In genomic region chr15:79089331-79089889, GRCh38 we compare ENCODE assay signal across 15 cellular contexts. TPM values are rescaled to one million over a fixed set of nuclear protein-coding genes. Genes with fewer than 3 reads are reported as not detected.
DNase-seq lines count a peak whose midpoint lies in the region; ATAC-seq, FAIRE-seq and TF ChIP-seq lines count a peak whose summit lies in the region.
"Had no signal": no experiment of that assay in that cellular context is flagged by ENCODE, and none has a peak within 500 bp of the region (broad histone marks: within the 10 kb centered on the region; RNA-seq: fewer than 3 reads in every experiment).

No MANE protein-coding gene starts in this region.

- H3K27ac ChIP-seq in H9 (ENCODE audit: insufficient read length, low read depth, low read length): no peak overlapping the region
- H3K27ac ChIP-seq in endothelial cell of umbilical vein (ENCODE audit: insufficient read depth, low read depth, low read length): no peak overlapping the region
- no peak overlapping the region for H3K27ac ChIP-seq in neuronal stem cell (replicated peaks; ENCODE audit: low read length)

- WGBS in H9 (ENCODE audit: extremely low coverage, insufficient read length, low lambda C conversion rate): no CpG with 5 or more reads among the region's 47 CpGs
- WGBS in neuronal stem cell (ENCODE audit: extremely low coverage in 2 of 2, insufficient read length in 2 of 2, insufficient replicate concordance in 1 of 2), 2 donors: no CpG with 5 or more reads among the region's 47 CpGs

- H3K79me1 ChIP-seq in H9 (ENCODE audit: insufficient read depth, low read depth, low read length, poor library complexity, severe bottlenecking) (no peaks in the 10 kb centered on the region), neuronal stem cell (ENCODE audit: low read depth, low read length) (no peaks in the 10 kb centered on the region)

- H3K27me3 Mint-ChIP-seq in Caco-2 (ENCODE audit: insufficient read depth, unreplicated experiment): peaks cover 23% of the 10 kb centered on the region
- peaks cover 100% of the 10 kb centered on the region for H3K27me3 Mint-ChIP-seq in H9 (ENCODE audit: low read depth)

- H2AK5ac ChIP-seq in H9 (ENCODE audit: insufficient read length, low read length): no peak overlapping the region
- H2AK5ac ChIP-seq in neuronal stem cell (ENCODE audit: low read depth, low read length): no peak overlapping the region

- no peak overlapping the region for H4K8ac ChIP-seq in H9 (replicated peaks; ENCODE audit: insufficient read length, low read depth, low read length)
- H4K8ac ChIP-seq in neuronal stem cell (ENCODE audit: low read depth, low read length): no peak overlapping the region

- H3K4me3 Mint-ChIP-seq in Caco-2 (ENCODE audit: unreplicated experiment) (peak overlapping the region; percentile 71), H9 (peak overlapping the region; percentile 69 to 90)
- H3K4me3 Mint-ChIP-seq: CD4-positive, alpha-beta memory T cell had no signal

- H3K9me3 Mint-ChIP-seq in Caco-2 (ENCODE audit: unreplicated experiment) (no peaks in the 10 kb centered on the region), H9 (peaks cover 5 to 7% of the 10 kb centered on the region in 2 experiments; a peak in 3 of 5 replicates)
- H3K9me3 Mint-ChIP-seq: CD4-positive, alpha-beta memory T cell had no signal

- TF ChIP-seq POLR2A in endothelial cell of umbilical vein (IDR thresholded peaks at IDR 0.05; ENCODE audit: low read depth, low read length): no peak

- H2BK15ac ChIP-seq in H9 (ENCODE audit: low read depth, low read length) (no peak overlapping the region), neuronal stem cell (ENCODE audit: low read length) (no peak overlapping the region)

- ATAC-seq in esophagus mucosa: no peak
- ATAC-seq in HG03139 (IDR thresholded peaks at IDR 0.05; ENCODE audit: unreplicated experiment): no peak

- no peak overlapping the region for H2BK5ac ChIP-seq in H9 (ENCODE audit: insufficient read length, low read length)
- no peak overlapping the region for H2BK5ac ChIP-seq in neuronal stem cell (ENCODE audit: low read length)

- intact Hi-C loops in Caco-2 (cut with micrococcal nuclease; ENCODE audit: unreplicated experiment): no loop called here
- intact Hi-C loops in endothelial cell of umbilical vein (cut with micrococcal nuclease): no loop called here

- H3K4me3 ChIP-seq in Caco-2 (ENCODE audit: low read depth, low read length) (no peak overlapping the region), endothelial cell of umbilical vein (replicated peaks in 1 of 3; ENCODE audit: insufficient read depth in 1 of 3, low read depth in 1 of 3, low read length in 3 of 3) (no peak overlapping the region), neuronal stem cell (ENCODE audit: low read length in 2 of 2) (peak overlapping the region in 1 of 2 donors; percentile 17)

- H2BK20ac ChIP-seq in H9 (ENCODE audit: low read depth, low read length, poor library complexity, severe bottlenecking): no peak overlapping the region

- H3K4me1 Mint-ChIP-seq in Caco-2 (ENCODE audit: low read depth, unreplicated experiment) (no peaks in the 10 kb centered on the region), H9 (peaks cover 9 to 19% of the 10 kb centered on the region in 2 experiments)

- H3K9ac ChIP-seq in H9 (ENCODE audit: extremely low read depth, insufficient read length, low read length) (no peak overlapping the region), endothelial cell of umbilical vein (replicated peaks; ENCODE audit: extremely low read depth, insufficient read depth, low read length) (no peak overlapping the region), neuronal stem cell (ENCODE audit: low read depth, low read length, poor library complexity) (no peak overlapping the region)

- no peaks in the 10 kb centered on the region for H3K36me3 ChIP-seq in Caco-2 (ENCODE audit: control insufficient read depth, insufficient read depth, low read length)
- H3K36me3 ChIP-seq in endothelial cell of umbilical vein (ENCODE audit: control insufficient read depth in 2 of 2, extremely low read depth in 1 of 2, insufficient read depth in 2 of 2, low read length in 2 of 2): no peaks in the 10 kb centered on the region
- H3K36me3 ChIP-seq in neuronal stem cell (replicated peaks in 1 of 2; ENCODE audit: control insufficient read depth in 2 of 2, insufficient read depth in 2 of 2, low read length in 2 of 2): no peaks in the 10 kb centered on the region

- no peak for FAIRE-seq in endothelial cell of umbilical vein (lab: Jason Lieb, UNC)
- FAIRE-seq: colon had no signal

- H3K23ac ChIP-seq in H9 (ENCODE audit: insufficient read length, low read depth, low read length): no peak overlapping the region
- no peak overlapping the region for H3K23ac ChIP-seq in neuronal stem cell (ENCODE audit: low read depth, low read length, poor library complexity)

- no peak overlapping the region for H4K5ac ChIP-seq in H9 (ENCODE audit: insufficient read length, low read depth, low read length)

- H3T11ph ChIP-seq in H9 (ENCODE audit: low read length): no peak overlapping the region

- dilution Hi-C loops in endothelial cell of umbilical vein (cut with MboI; ENCODE audit: extremely low pct_ligation_motif_present, low sequenced_read_pairs): no loop called here

- H4K20me1 ChIP-seq in H9 (ENCODE audit: control insufficient read depth, insufficient read depth, insufficient read length): peaks cover 4% of the 10 kb centered on the region
- H4K20me1 ChIP-seq in endothelial cell of umbilical vein (replicated peaks; ENCODE audit: control insufficient read depth, extremely low read depth, insufficient read depth, low read length): no peaks in the 10 kb centered on the region

- TF ChIP-seq CTCF in Caco-2 (IDR thresholded peaks at IDR 0.05; ENCODE audit: insufficient read depth in 1 of 2, low read depth in 1 of 2, low read length in 1 of 2, severe bottlenecking in 1 of 2, unreplicated experiment in 1 of 2) (no peak), H9 (conservative IDR thresholded peaks at IDR 0.05) (no peak), endothelial cell of umbilical vein (IDR thresholded peaks at IDR 0.05; ENCODE audit: extremely low read depth in 1 of 2, insufficient read depth in 1 of 2, low read depth in 1 of 2, low read length in 2 of 2) (no peak)

- POLR2A ChIA-PET in Caco-2 (lab: Charles Lee) (interaction anchor here (0.6 kb wide), 1 partner anchor 101 kb away, joined by 5 read pairs; no protein-coding TSS in a partner anchor), endothelial cell of umbilical vein (lab: Charles Lee) (no interaction called here)

- H3K9me3 ChIP-seq in Caco-2: no peaks in the 10 kb centered on the region
- no peaks in the 10 kb centered on the region for H3K9me3 ChIP-seq in H9 (ENCODE audit: control insufficient read depth, low read depth, low read length)
- H3K9me3 ChIP-seq in endothelial cell of umbilical vein (replicated peaks; ENCODE audit: control insufficient read depth, insufficient read depth, low read length): no peaks in the 10 kb centered on the region
- peaks cover 0 to 6% of the 10 kb centered on the region in 2 donors for H3K9me3 ChIP-seq in neuronal stem cell (replicated peaks in 1 of 2; ENCODE audit: control insufficient read depth in 2 of 2, insufficient read depth in 1 of 2, low read depth in 1 of 2, low read length in 2 of 2)

- DNase-seq in Caco-2 (no peak), H9 (peak; percentile 69), endothelial cell of umbilical vein (ENCODE audit: low read depth, low spot score) (no peak), neuronal stem cell (ENCODE audit: low spot score) (peak; percentile 48), NCI-H446 treated with DMSO at 0.1 percent for 48 hours (lab: John Stamatoyannopoulos, UW) (no peak), NCI-H69 (lab: John Stamatoyannopoulos, UW) (no peak)
- DNase-seq: activated naive CD4-positive, alpha-beta T cell treated with Interleukin-2 at 50 U/mL for 16 hours; CD4-positive, alpha-beta memory T cell; NCI-H1436 treated with DMSO at 0.1 percent for 48 hours; NK-92 treated with Interleukin-12 subunit alpha and Interleukin-12 subunit beta, amount 100 ng/mL, for 24 hours; SW 1271 had no signal

- H3K4ac ChIP-seq in H9 (ENCODE audit: low read depth, low read length) (no peak overlapping the region), neuronal stem cell (ENCODE audit: low read length) (no peak overlapping the region)

- no peak overlapping the region for H4K91ac ChIP-seq in H9 (ENCODE audit: insufficient read length, low read depth, low read length)
- H4K91ac ChIP-seq in neuronal stem cell (ENCODE audit: low read depth, low read length, poor library complexity): no peak overlapping the region

- H3K18ac ChIP-seq in H9 (ENCODE audit: insufficient read length, low read depth, low read length) (no peak overlapping the region), neuronal stem cell (ENCODE audit: low read length) (no peak overlapping the region)

- no peaks in the 10 kb centered on the region for H3K9me1 ChIP-seq in endothelial cell of umbilical vein (replicated peaks; ENCODE audit: control insufficient read depth, extremely low read depth, insufficient read depth, low read length)

- H2BK120ac ChIP-seq in H9 (ENCODE audit: low read depth, low read length, poor library complexity, severe bottlenecking): no peak overlapping the region
- no peak overlapping the region for H2BK120ac ChIP-seq in neuronal stem cell (ENCODE audit: low read depth, low read length)

- H2BK12ac ChIP-seq in H9 (ENCODE audit: insufficient read length, low read depth, low read length) (no peak overlapping the region), neuronal stem cell (ENCODE audit: low read length) (no peak overlapping the region)

- H3K4me2 ChIP-seq in H9 (ENCODE audit: insufficient read depth, insufficient read length, low read length) (peak overlapping the region; percentile 39), endothelial cell of umbilical vein (ENCODE audit: insufficient read depth, low read length) (no peak overlapping the region), neuronal stem cell (ENCODE audit: insufficient read depth, low read length, poor library complexity, severe bottlenecking) (peak overlapping the region; percentile 79)

- peaks cover 27% of the 10 kb centered on the region for H3K23me2 ChIP-seq in H9 (ENCODE audit: insufficient read length, low read depth, low read length, poor library complexity, severe bottlenecking)

- H3K36me3 Mint-ChIP-seq in Caco-2 (ENCODE audit: insufficient read depth, unreplicated experiment): peaks cover 7% of the 10 kb centered on the region
- H3K36me3 Mint-ChIP-seq in H9 (ENCODE audit: insufficient read depth in 1 of 3, low read depth in 3 of 3): no peaks in the 10 kb centered on the region; a peak in 2 of 7 replicates
- H3K36me3 Mint-ChIP-seq: CD4-positive, alpha-beta memory T cell had no signal

- CTCF ChIA-PET in Caco-2 (lab: Charles Lee) (interaction anchor here (0.7 kb wide), 1 partner anchor 158 kb away, joined by 3 read pairs; no protein-coding TSS in a partner anchor), endothelial cell of umbilical vein (lab: Charles Lee) (no interaction called here)

- no peak overlapping the region for H3K56ac ChIP-seq in H9 (ENCODE audit: insufficient read length, low read depth, low read length)

- H3K79me2 ChIP-seq in H9 (ENCODE audit: insufficient read depth, low read length) (no peaks in the 10 kb centered on the region), endothelial cell of umbilical vein (ENCODE audit: control insufficient read depth, insufficient read depth, low read length) (no peaks in the 10 kb centered on the region)

- H3K4me1 ChIP-seq in Caco-2 (no peaks in the 10 kb centered on the region), H9 (ENCODE audit: insufficient read depth, low read length) (no peaks in the 10 kb centered on the region), endothelial cell of umbilical vein (ENCODE audit: control insufficient read depth, extremely low read depth, insufficient read depth, low read length) (no peaks in the 10 kb centered on the region), neuronal stem cell (ENCODE audit: control insufficient read depth in 2 of 2, insufficient read depth in 1 of 2, low read depth in 1 of 2, low read length in 2 of 2) (peaks cover 0 to 3% of the 10 kb centered on the region in 2 donors)

- H3K27me3 ChIP-seq in Caco-2 (replicated peaks; ENCODE audit: control insufficient read depth, insufficient read depth, low read length) (no peaks in the 10 kb centered on the region; the same call in 1 of the 2 replicates), H9 (ENCODE audit: insufficient read depth, low read length) (peaks cover 86% of the 10 kb centered on the region; the same call in 1 of the 2 replicates), endothelial cell of umbilical vein (ENCODE audit: control insufficient read depth in 2 of 2, insufficient read depth in 2 of 2, low read length in 2 of 2) (peaks cover 28 to 30% of the 10 kb centered on the region in 2 experiments), neuronal stem cell (ENCODE audit: control insufficient read depth in 3 of 3, insufficient read depth in 3 of 3, low read depth in 1 of 3, low read length in 3 of 3) (peaks cover 27 to 94% (median 55%) of the 10 kb centered on the region in 3 experiments)

- H3K27ac Mint-ChIP-seq in Caco-2 (ENCODE audit: unreplicated experiment): no peak overlapping the region
- H3K27ac Mint-ChIP-seq in H9: no peak overlapping the region
- H3K27ac Mint-ChIP-seq: CD4-positive, alpha-beta memory T cell; progenitor cell of endocrine pancreas had no signal

- BruUV-seq in Caco-2 (replicated peaks; lab: Mats Ljungman, UMichigan): no TSS peak
- no TSS peak for BruUV-seq in endothelial cell of umbilical vein (replicated peaks; lab: Mats Ljungman, UMichigan)

- H3K14ac ChIP-seq in H9 (ENCODE audit: insufficient read depth, low read length) (no peak overlapping the region), neuronal stem cell (ENCODE audit: low read length) (no peak overlapping the region)

- H2AFZ ChIP-seq in H9 (ENCODE audit: low read length) (no peak overlapping the region), endothelial cell of umbilical vein (ENCODE audit: low read depth, low read length) (no peak overlapping the region), neuronal stem cell (ENCODE audit: low read length) (peak overlapping the region; percentile 43)

RNA-seq across cellular contexts. Expression of gene RASGRF1, which starts 1.2 kb away (rescaled TPM):
- total RNA-seq in Caco-2 (2022) (0.23 and 0.57 TPM in 2 replicates), H9 (2021) (0.33 and 0.48 TPM in 2 replicates), endothelial cell of umbilical vein (not detected in 2 replicates), esophagus mucosa (0.12 TPM)
- 0.04 and 0.11 TPM in 2 replicates for polyA plus RNA-seq in endothelial cell of umbilical vein
- polyA plus RNA-seq in endothelial cell of umbilical vein (2011; cell fraction: cytosol; rRNA removed): 0.05 and 0.14 TPM in 2 replicates
- 0.49 TPM in 1 of 2 replicates, not detected in the other for polyA plus RNA-seq in endothelial cell of umbilical vein (2011; cell fraction: nucleus; rRNA removed)
- 0.17 and 0.61 TPM in 2 replicates for polyA plus RNA-seq in endothelial cell of umbilical vein (2012)
- not detected in 2 replicates for polyA minus RNA-seq in endothelial cell of umbilical vein
- polyA minus RNA-seq in endothelial cell of umbilical vein (2011; cell fraction: cytosol; rRNA and poly(A)+ RNA removed): not detected
- polyA minus RNA-seq in endothelial cell of umbilical vein (2011; cell fraction: nucleus; rRNA and poly(A)+ RNA removed): 0.87 TPM in 1 of 2 replicates, not detected in the other
- polyA plus RNA-seq in neuronal stem cell (2013, experiment 1 of 2): 0.07 TPM
- 0.01 TPM for polyA plus RNA-seq in neuronal stem cell (2013, experiment 2 of 2)
- total RNA-seq: CD4-positive, alpha-beta memory T cell had no signal
- polyA plus RNA-seq: CD4-positive, alpha-beta memory T cell had no signal

Comparison
In these comparisons a context has a peak if more than half of its experiments do, and no peak if none do; other contexts are left out.
1. DNase-seq: peak in H9 (single experiment) and neuronal stem cell (single experiment); none in Caco-2 (0 of 2), endothelial cell of umbilical vein (single experiment), NCI-H446 treated with DMSO at 0.1 percent for 48 hours (single experiment) and NCI-H69 (single experiment).